9 cellular contexts compared by ENCODE assay signal in genomic region chr3:64321747-64322146, GRCh38.
A peak's percentile ranks its signal among the peaks of the same experiment; 100 is the strongest.
DNase-seq lines count a peak whose midpoint lies in the region; ATAC-seq, FAIRE-seq and TF ChIP-seq lines count a peak whose summit lies in the region.
"Had no signal": no experiment of that assay in that cellular context is flagged by ENCODE, and none has a peak within 500 bp of the region (broad histone marks: within the 10 kb centered on the region; RNA-seq: fewer than 3 reads in every experiment).

No MANE protein-coding gene starts in this region.

- DNase-seq in H54 (ENCODE audit: insufficient read length, low spot score) (peak; percentile 47), SK-MEL-5 (ENCODE audit: low read depth, low spot score) (peak; percentile 19), fibroblast of pulmonary artery (ENCODE audit: low read depth) (peak; percentile 73), renal cortical epithelial cell (ENCODE audit: low read depth) (peak; percentile 94), pons (ENCODE audit: low spot score) (no peak), progenitor cell of endocrine pancreas (ENCODE audit: low spot score, unreplicated experiment) (no peak)
- no peak for DNase-seq in naive thymus-derived CD4-positive, alpha-beta T cell
- DNase-seq: NCI-H146 had no signal

- H3K27ac Mint-ChIP-seq in progenitor cell of endocrine pancreas: no peak overlapping the region
- no peak overlapping the region for H3K27ac Mint-ChIP-seq in naive thymus-derived CD4-positive, alpha-beta T cell

- in situ Hi-C loops in SK-MEL-5 (cut with HindIII; ENCODE audit: low pct_unique_long_range_greater_than_20kb, low sequenced_read_pairs): no loop called here

- H3K27ac ChIP-seq in naive thymus-derived CD4-positive, alpha-beta T cell (ENCODE audit: low read depth, low read length): no peak overlapping the region

- no peak overlapping the region for H3K4me3 ChIP-seq in fibroblast of pulmonary artery (replicated peaks; ENCODE audit: low read depth, low read length)
- no peak overlapping the region for H3K4me3 ChIP-seq in naive thymus-derived CD4-positive, alpha-beta T cell (ENCODE audit: low read length)

- FAIRE-seq in H54 (lab: Jason Lieb, UNC): peak; percentile 97

- peaks cover 4% of the 10 kb centered on the region for H3K9me3 Mint-ChIP-seq in progenitor cell of endocrine pancreas (ENCODE audit: low read depth)
- H3K9me3 Mint-ChIP-seq in naive thymus-derived CD4-positive, alpha-beta T cell: peaks cover 0 to 3% (median 0%) of the 10 kb centered on the region in 11 donors

- no peaks in the 10 kb centered on the region for H3K4me1 ChIP-seq in naive thymus-derived CD4-positive, alpha-beta T cell (ENCODE audit: control insufficient read depth in 2 of 2, insufficient read depth in 2 of 2, low read length in 2 of 2)

- intact Hi-C loops in naive thymus-derived CD4-positive, alpha-beta T cell (cut with micrococcal nuclease): no loop called here

- CTCF ChIA-PET in naive thymus-derived CD4-positive, alpha-beta T cell (lab: Charles Lee): no interaction called here

- H3K27me3 ChIP-seq in naive thymus-derived CD4-positive, alpha-beta T cell (ENCODE audit: control insufficient read depth in 2 of 2, insufficient read depth in 2 of 2, low read length in 2 of 2): no peaks in the 10 kb centered on the region

- TF ChIP-seq CTCF in fibroblast of pulmonary artery (IDR thresholded peaks at IDR 0.05; ENCODE audit: low read length, missing control alignments) (no peak), progenitor cell of endocrine pancreas (IDR thresholded peaks at IDR 0.05; ENCODE audit: unreplicated experiment) (no peak)

- ATAC-seq in naive thymus-derived CD4-positive, alpha-beta T cell: no peak
- no peak for ATAC-seq in HG02610 (IDR thresholded peaks at IDR 0.05; ENCODE audit: unreplicated experiment)

- H3K36me3 Mint-ChIP-seq in progenitor cell of endocrine pancreas (ENCODE audit: insufficient read depth): no peaks in the 10 kb centered on the region
- H3K36me3 Mint-ChIP-seq in naive thymus-derived CD4-positive, alpha-beta T cell: no peaks in the 10 kb centered on the region

- POLR2A ChIA-PET in naive thymus-derived CD4-positive, alpha-beta T cell (lab: Charles Lee): no interaction called here

- H3K36me3 ChIP-seq in naive thymus-derived CD4-positive, alpha-beta T cell (ENCODE audit: control insufficient read depth in 2 of 3, insufficient read depth in 3 of 3, low read length in 3 of 3): no peaks in the 10 kb centered on the region

- peaks cover 13% of the 10 kb centered on the region for H3K4me1 Mint-ChIP-seq in progenitor cell of endocrine pancreas (ENCODE audit: low read depth)
- no peaks in the 10 kb centered on the region for H3K4me1 Mint-ChIP-seq in naive thymus-derived CD4-positive, alpha-beta T cell

- no peak overlapping the region for H3K4me3 Mint-ChIP-seq in progenitor cell of endocrine pancreas (ENCODE audit: low read depth)
- no peak overlapping the region for H3K4me3 Mint-ChIP-seq in naive thymus-derived CD4-positive, alpha-beta T cell

- no peak for TF ChIP-seq POLR2A in H54 (IDR thresholded peaks at IDR 0.05; ENCODE audit: low read depth, low read length)

- no peaks in the 10 kb centered on the region for H3K27me3 Mint-ChIP-seq in progenitor cell of endocrine pancreas
- peaks cover 0 to 6% (median 0%) of the 10 kb centered on the region in 5 donors for H3K27me3 Mint-ChIP-seq in naive thymus-derived CD4-positive, alpha-beta T cell

- H3K9me3 ChIP-seq in naive thymus-derived CD4-positive, alpha-beta T cell (ENCODE audit: control insufficient read depth in 2 of 3, low read length in 3 of 3): no peaks in the 10 kb centered on the region

Comparison
In these comparisons a context has a peak if more than half of its experiments do, and no peak if none do; other contexts are left out.
1. DNase-seq: peak in H54 (single experiment), SK-MEL-5 (single experiment), fibroblast of pulmonary artery (single experiment) and renal cortical epithelial cell (single experiment); none in pons (single experiment), progenitor cell of endocrine pancreas (single experiment) and naive thymus-derived CD4-positive, alpha-beta T cell (0 of 9).